17 cellular contexts compared by ENCODE assay signal in the genomic region with DNA sequence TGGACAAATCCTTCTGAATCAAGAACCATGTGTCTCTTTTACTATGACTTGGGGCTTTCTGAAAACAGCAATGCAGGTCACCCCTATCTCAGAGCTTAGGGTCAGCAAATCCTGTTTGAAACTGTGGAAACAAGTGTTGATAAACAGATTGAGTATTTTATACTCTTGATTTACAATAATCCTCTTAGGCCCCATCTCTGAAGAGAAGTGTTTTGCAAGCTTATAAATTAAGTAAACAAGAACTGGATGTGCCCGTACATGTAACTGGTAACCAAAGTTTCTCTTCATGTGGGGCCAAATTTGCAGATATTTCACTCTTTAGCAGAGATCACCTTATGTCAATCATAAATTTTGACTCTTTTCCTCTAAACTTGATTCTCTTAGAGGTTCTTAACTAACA.
DNase-seq lines count a peak whose midpoint lies in the region; ATAC-seq, FAIRE-seq and TF ChIP-seq lines count a peak whose summit lies in the region.
"Had no signal": no experiment of that assay in that cellular context is flagged by ENCODE, and none has a peak within 500 bp of the region (broad histone marks: within the 10 kb centered on the region; RNA-seq: fewer than 3 reads in every experiment).

No MANE protein-coding gene starts in this region.

- no peak for TF ChIP-seq POLR2A in HepG2 (IDR thresholded peaks at IDR 0.05; ENCODE audit: insufficient read depth in 1 of 2, low read depth in 2 of 2, low read length in 2 of 2)

- CTCF ChIA-PET in HepG2 (lab: Yijun Ruan, JAX; ENCODE audit: low intra/inter-chr PET ratio, low total read pairs) = no interaction called here

- H3K36me3 ChIP-seq in liver (ENCODE audit: control insufficient read depth in 4 of 4, insufficient read depth in 3 of 4, low read depth in 1 of 4, low read length in 3 of 4) = peaks cover 0 to 5% (median 0%) of the 10 kb centered on the region in 4 donors
- no peaks in the 10 kb centered on the region for H3K36me3 ChIP-seq in HepG2 (replicated peaks in 1 of 2; ENCODE audit: control insufficient read depth in 1 of 2, insufficient read depth in 2 of 2, low read length in 2 of 2)
- H3K36me3 ChIP-seq in mucosa of rectum (ENCODE audit: control insufficient read depth in 2 of 2, insufficient read depth in 2 of 2, low read length in 2 of 2) = no peaks in the 10 kb centered on the region

- H3K9ac ChIP-seq in liver (ENCODE audit: low read depth in 1 of 2, low read length in 2 of 2) (no peak overlapping the region), HepG2 (ENCODE audit: insufficient read depth, low read depth, low read length) (no peak overlapping the region), mucosa of rectum (ENCODE audit: low read depth in 1 of 2, low read length in 2 of 2) (no peak overlapping the region)

- TF ChIP-seq EP300 in HepG2 (IDR thresholded peaks at IDR 0.05; ENCODE audit: low read depth in 2 of 2, low read length in 2 of 2) (no peak), HepG2 (CRISPR knock-in tag; IDR thresholded peaks at IDR 0.05; ENCODE audit: borderline replicate concordance) (no peak)

- no peak for FAIRE-seq in HepG2 (lab: Jason Lieb, UNC)
- FAIRE-seq: A204.1, GM12878, H1, HTR-8/SVneo, K562, RCC 7860 had no signal

- POLR2A ChIA-PET in HepG2 (lab: Yijun Ruan, JAX) = no interaction called here

- H3K27ac ChIP-seq in liver (ENCODE audit: low read depth in 1 of 2, low read length in 2 of 2) (no peak overlapping the region), HepG2 (ENCODE audit: extremely low read length, insufficient read depth, low read length) (no peak overlapping the region), mucosa of rectum (ENCODE audit: low read depth in 2 of 2, low read length in 2 of 2) (peak overlapping the region; percentile 3 to 61)

- no peaks in the 10 kb centered on the region for H3K79me2 ChIP-seq in HepG2 (ENCODE audit: insufficient read depth, low read length)

- TF ChIP-seq RAD21 in liver (IDR thresholded peaks at IDR 0.05) (no peak), HepG2 (CRISPR knock-in tag; IDR thresholded peaks at IDR 0.05) (no peak)

- in situ Hi-C loops in HepG2 (cut with HindIII; ENCODE audit: extremely low pct_ligation_motif_present, low pct_unique_long_range_greater_than_20kb) = no loop called here
- in situ Hi-C loops in GM13976 (cut with MboI; ENCODE audit: low sequenced_read_pairs, unreplicated experiment) = no loop called here

- H3K4me2 ChIP-seq in HepG2 (ENCODE audit: low read depth, low read length) = no peak overlapping the region

- no peak for DNase-seq in HepG2 (ENCODE audit: low spot score)
- DNase-seq in fibroblast of peridontal ligament (ENCODE audit: extremely low read depth) = peak; percentile 10
- no peak for DNase-seq in GM13976 (ENCODE audit: low spot score)
- no peak for DNase-seq in activated T-cell treated with anti-CD3 and anti-CD28 coated beads for 4 hours
- DNase-seq in GM19240 (ENCODE audit: insufficient read length, low spot score) = no peak
- DNase-seq: Caco-2, NCI-H1092, SHP77 had no signal

- ATAC-seq in HepG2 = no peak
- ATAC-seq in GM21423 (IDR thresholded peaks at IDR 0.05; ENCODE audit: unreplicated experiment) = no peak
- ATAC-seq: GM12878, K562 had no signal

- H3K4me3 ChIP-seq in liver (ENCODE audit: low read depth in 1 of 3, low read length in 3 of 3) = no peak overlapping the region
- H3K4me3 ChIP-seq in HepG2 (replicated peaks in 1 of 3; ENCODE audit: insufficient read depth in 1 of 3, low read depth in 2 of 3, low read length in 3 of 3) = no peak overlapping the region
- no peak overlapping the region for H3K4me3 ChIP-seq in mucosa of rectum (ENCODE audit: low read length in 2 of 2)
- H3K4me3 ChIP-seq: GM12878, K562 had no signal

- 41% methylated on average over 1 of the region's 1 CpG for WGBS in liver
- WGBS in HepG2 (ENCODE audit: low lambda C conversion rate) = 96% methylated on average over 1 of the region's 1 CpG

- H2AFZ ChIP-seq in HepG2 (ENCODE audit: low read length) = no peak overlapping the region

- no peaks in the 10 kb centered on the region for H4K20me1 ChIP-seq in HepG2 (ENCODE audit: insufficient read depth, low read length)

- H3K4me1 ChIP-seq in liver (ENCODE audit: control insufficient read depth in 4 of 4, insufficient read depth in 4 of 4, low read length in 3 of 4) = peaks cover 0 to 8% (median 4%) of the 10 kb centered on the region in 4 donors
- peaks cover 14% of the 10 kb centered on the region for H3K4me1 ChIP-seq in HepG2 (ENCODE audit: insufficient read depth, low read length)
- no peaks in the 10 kb centered on the region for H3K4me1 ChIP-seq in mucosa of rectum (ENCODE audit: control insufficient read depth in 2 of 2, insufficient read depth in 2 of 2, low read length in 2 of 2)
- H3K4me1 ChIP-seq: Caco-2 had no signal

- no TSS peak for BruUV-seq in HepG2 (replicated peaks; lab: Mats Ljungman, UMichigan)

- no peaks in the 10 kb centered on the region for H3K9me3 ChIP-seq in liver (ENCODE audit: control insufficient read depth in 4 of 4, low read length in 3 of 4)
- H3K9me3 ChIP-seq in HepG2 (ENCODE audit: low read length) = no peaks in the 10 kb centered on the region
- H3K9me3 ChIP-seq in mucosa of rectum (ENCODE audit: control insufficient read depth in 2 of 2, low read length in 2 of 2) = no peaks in the 10 kb centered on the region
- H3K9me3 ChIP-seq: Caco-2 had no signal

- TF ChIP-seq CTCF in liver (IDR thresholded peaks at IDR 0.05; ENCODE audit: low read depth, low read length, missing input control) (no peak), HepG2 (CRISPR knock-in tag; IDR thresholded peaks at IDR 0.05) (no peak), GM13976 (IDR thresholded peaks at IDR 0.05; ENCODE audit: borderline replicate concordance, control extremely low read depth, extremely low read depth, insufficient read depth, missing control alignments) (no peak)

- intact Hi-C loops in HepG2 (cut with micrococcal nuclease; ENCODE audit: unreplicated experiment) = no loop called here

- H3K27me3 ChIP-seq in liver (ENCODE audit: control insufficient read depth in 4 of 4, insufficient read depth in 4 of 4, low read length in 3 of 4) = no peaks in the 10 kb centered on the region
- no peaks in the 10 kb centered on the region for H3K27me3 ChIP-seq in HepG2 (ENCODE audit: control insufficient read depth in 1 of 2, insufficient read depth in 2 of 2, low read length in 2 of 2)
- H3K27me3 ChIP-seq in mucosa of rectum (ENCODE audit: control insufficient read depth in 2 of 2, insufficient read depth in 2 of 2, low read length in 2 of 2) = no peaks in the 10 kb centered on the region

TF ChIP-seq in liver, 16 proteins besides CTCF, POLR2A, EP300 and RAD21:
- TF ChIP-seq NR2F2 (IDR thresholded peaks at IDR 0.05) (no peak), HNF4A (conservative IDR thresholded peaks at IDR 0.05) (peak in 1 of 2 donors; percentile 27), FOXA2 (IDR thresholded peaks at IDR 0.05) (peak; percentile 80), FOXA1 (IDR thresholded peaks at IDR 0.05) (peak; percentile 19)
- TF ChIP-seq, protein P1, sequence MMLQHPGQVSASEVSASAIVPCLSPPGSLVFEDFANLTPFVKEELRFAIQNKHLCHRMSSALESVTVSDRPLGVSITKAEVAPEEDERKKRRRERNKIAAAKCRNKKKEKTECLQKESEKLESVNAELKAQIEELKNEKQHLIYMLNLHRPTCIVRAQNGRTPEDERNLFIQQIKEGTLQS (IDR thresholded peaks at IDR 0.05) = no peak

TF ChIP-seq in HepG2, 621 proteins besides CTCF, POLR2A, EP300 and RAD21 (continues in another document):
- TF ChIP-seq HOXD1 (CRISPR knock-in tag; IDR thresholded peaks at IDR 0.05) (no peak), RBM22 (optimal IDR thresholded peaks at IDR 0.05; ENCODE audit: low read length) (no peak), CHCHD3 (CRISPR knock-in tag; IDR thresholded peaks at IDR 0.05) (no peak), RBAK (CRISPR knock-in tag; IDR thresholded peaks at IDR 0.05) (no peak), STAG1 (CRISPR knock-in tag; IDR thresholded peaks at IDR 0.05) (no peak), RFXANK (CRISPR knock-in tag; IDR thresholded peaks at IDR 0.05) (no peak), ZNF709 (CRISPR knock-in tag; IDR thresholded peaks at IDR 0.05) (no peak)

Comparison
In these comparisons a context has a peak if more than half of its experiments do, and no peak if none do; other contexts are left out.
1. H3K27ac ChIP-seq: peak in mucosa of rectum (2 of 2); none in liver (0 of 2) and HepG2 (single experiment).